In genomic region chrX:66255359-66255967, GRCh38 we compare ENCODE assay signal across 28 cellular contexts.
A peak's percentile ranks its signal among the peaks of the same experiment; 100 is the strongest.
DNase-seq lines count a peak whose midpoint lies in the region; ATAC-seq, FAIRE-seq and TF ChIP-seq lines count a peak whose summit lies in the region.
"Had no signal": no experiment of that assay in that cellular context is flagged by ENCODE, and none has a peak within 500 bp of the region (broad histone marks: within the 10 kb centered on the region; RNA-seq: fewer than 3 reads in every experiment).

No MANE protein-coding gene starts in this region.

- intact Hi-C loops in K562 (cut with micrococcal nuclease) (no loop called here), left colon (cut with DNase I, micrococcal nuclease) (no loop called here)

- H3K4me2 ChIP-seq in K562 (ENCODE audit: insufficient read depth, low read length): no peak overlapping the region
- H3K4me2 ChIP-seq: BLaER1 had no signal

- H3K27me3 Mint-ChIP-seq in progenitor cell of endocrine pancreas: no peaks in the 10 kb centered on the region

- 24% methylated on average over 1 of the region's 1 CpG for WGBS in K562 (ENCODE audit: insufficient coverage, low coverage, missing lambda C conversion rate)

- no peaks in the 10 kb centered on the region; a peak in 1 of 5 replicates for H3K4me1 ChIP-seq in K562 (replicated peaks in 1 of 2; ENCODE audit: control insufficient read depth in 2 of 2, insufficient read depth in 2 of 2, low read length in 2 of 2)
- H3K4me1 ChIP-seq: BE2C, BLaER1 had no signal

- no peak for TF ChIP-seq RAD21 in K562 (CRISPR knock-in tag; conservative IDR thresholded peaks at IDR 0.05 in 1 of 2, IDR thresholded peaks at IDR 0.05 in 1 of 2)

- no peak overlapping the region for H3K4me3 ChIP-seq in K562
- H3K4me3 ChIP-seq: BLaER1, GM12878 had no signal

- peaks cover 29% of the 10 kb centered on the region for H3K36me3 Mint-ChIP-seq in progenitor cell of endocrine pancreas (ENCODE audit: insufficient read depth)
- H3K36me3 Mint-ChIP-seq: CD14-positive monocyte; CD4-positive, alpha-beta memory T cell; CD4-positive, CD25-positive, alpha-beta regulatory T cell had no signal

- H3K4me3 Mint-ChIP-seq in progenitor cell of endocrine pancreas (ENCODE audit: low read depth): no peak overlapping the region
- H3K4me3 Mint-ChIP-seq: CD14-positive monocyte; CD4-positive, alpha-beta memory T cell; CD4-positive, CD25-positive, alpha-beta regulatory T cell; CD8-positive, alpha-beta memory T cell had no signal

- peaks cover 50% of the 10 kb centered on the region for H3K9me3 Mint-ChIP-seq in progenitor cell of endocrine pancreas (ENCODE audit: low read depth)

- H3K27ac ChIP-seq in K562 (ENCODE audit: extremely low read depth, low read depth, low read length): no peak overlapping the region
- H3K27ac ChIP-seq: BLaER1 had no signal

- POLR2A ChIA-PET in K562 (lab: Yijun Ruan, JAX): interaction anchor here (0.6 kb wide), 2 partner anchors 15 to 557 kb away, joined by 3 to 4 read pairs; no protein-coding TSS in a partner anchor

- no peaks in the 10 kb centered on the region for H3K9me3 ChIP-seq in K562 (replicated peaks; ENCODE audit: control insufficient read depth, insufficient read depth, low read depth, low read length)
- H3K9me3 ChIP-seq: BE2C, BLaER1 had no signal

- peak in 2 of 4 experiments; percentile 13 to 21 for DNase-seq in K562 (ENCODE audit: extremely low read depth in 1 of 4, low spot score in 3 of 4)
- no peak for DNase-seq in left colon
- no peak for DNase-seq in progenitor cell of endocrine pancreas (ENCODE audit: low spot score, unreplicated experiment)
- DNase-seq in effector CD4-positive, alpha-beta T cell: no peak
- DNase-seq: 8988T; ACHN; BE2C; C1 segment of cervical spinal cord; CD4-positive, alpha-beta memory T cell; CD4-positive, CD25-positive, alpha-beta regulatory T cell; CD8-positive, alpha-beta memory T cell; COR-L47; DMS 273 treated with DMSO at 0.1 percent for 48 hours; DMS153; DMS53; DMS79; DND-41; EL; GDM1 had no signal

- H3K27ac Mint-ChIP-seq in progenitor cell of endocrine pancreas: peak overlapping the region; percentile 64
- H3K27ac Mint-ChIP-seq: CD14-positive monocyte; CD4-positive, alpha-beta memory T cell; CD4-positive, CD25-positive, alpha-beta regulatory T cell; CD8-positive, alpha-beta memory T cell had no signal

- H4K20me1 ChIP-seq in K562 (replicated peaks; ENCODE audit: control insufficient read depth, insufficient read depth, low read length): no peaks in the 10 kb centered on the region
- H4K20me1 ChIP-seq: BLaER1 had no signal

- no peak for TF ChIP-seq POLR2A in K562 (conservative IDR thresholded peaks at IDR 0.05)

- FAIRE-seq in K562 (lab: Jason Lieb, UNC): no peak
- FAIRE-seq: A204.1, GM12878, GM12892, GM18507 had no signal

- no TSS peak for BruUV-seq in K562 (replicated peaks; lab: Mats Ljungman, UMichigan)

- ATAC-seq in K562 (peak; percentile 83), left colon (peak; percentile 44), HG03442 (IDR thresholded peaks at IDR 0.05; ENCODE audit: unreplicated experiment) (no peak), HG02852 (IDR thresholded peaks at IDR 0.05; ENCODE audit: unreplicated experiment) (no peak), HG03025 (IDR thresholded peaks at IDR 0.05; ENCODE audit: low FRiP score, unreplicated experiment) (no peak)
- ATAC-seq: GM12878 had no signal

- peaks cover 2% of the 10 kb centered on the region for H3K4me1 Mint-ChIP-seq in progenitor cell of endocrine pancreas (ENCODE audit: low read depth)
- H3K4me1 Mint-ChIP-seq: CD14-positive monocyte; CD4-positive, alpha-beta memory T cell; CD4-positive, CD25-positive, alpha-beta regulatory T cell; CD8-positive, alpha-beta memory T cell had no signal

- in situ Hi-C loops in K562 (cut with MboI): no loop called here

- TF ChIP-seq CTCF in K562 (IDR thresholded peaks at IDR 0.05 in 2 of 3, conservative IDR thresholded peaks at IDR 0.05 in 1 of 3; ENCODE audit: insufficient read depth in 2 of 3, low read depth in 1 of 3, low read length in 3 of 3) (no peak), progenitor cell of endocrine pancreas (IDR thresholded peaks at IDR 0.05; ENCODE audit: unreplicated experiment) (no peak)

- H3K9ac ChIP-seq in K562 (ENCODE audit: insufficient read depth in 1 of 2, low read depth in 2 of 2, low read length in 2 of 2): no peak overlapping the region
- H3K9ac ChIP-seq: BLaER1 had no signal

- no peaks in the 10 kb centered on the region for H3K9me1 ChIP-seq in K562 (ENCODE audit: control insufficient read depth, insufficient read depth, low read length)

- no peaks in the 10 kb centered on the region; the same call in 2 of the 3 replicates for H3K79me2 ChIP-seq in K562 (ENCODE audit: control insufficient read depth, insufficient read depth, low read length)

- H3K27me3 ChIP-seq in K562 (ENCODE audit: control insufficient read depth in 2 of 2, insufficient read depth in 2 of 2, low read length in 2 of 2): no peaks in the 10 kb centered on the region
- H3K27me3 ChIP-seq: BE2C had no signal

- peaks cover 55% of the 10 kb centered on the region for H3K36me3 ChIP-seq in K562 (ENCODE audit: control insufficient read depth, insufficient read depth, low read length)
- H3K36me3 ChIP-seq: BE2C, BLaER1 had no signal

- CTCF ChIA-PET in K562 (lab: Yijun Ruan, JAX; ENCODE audit: low intra/inter-chr PET ratio): no interaction called here

- TF ChIP-seq EP300 in K562 (IDR thresholded peaks at IDR 0.05; ENCODE audit: low read length): no peak

- no peak overlapping the region for H2AFZ ChIP-seq in K562 (ENCODE audit: low read depth, low read length)

TF ChIP-seq in K562, 482 proteins besides CTCF, POLR2A, EP300 and RAD21 (continues in another document):
- TF ChIP-seq ZFP30 (CRISPR knock-in tag; IDR thresholded peaks at IDR 0.05; ENCODE audit: borderline replicate concordance) (no peak), MEIS2 (IDR thresholded peaks at IDR 0.05; ENCODE audit: partially characterized antibody) (peak; percentile 22), ELF1 (tag; IDR thresholded peaks at IDR 0.05) (no peak), ESRRA (IDR thresholded peaks at IDR 0.05; ENCODE audit: borderline replicate concordance, low read depth) (peak; percentile 59), MCM7 (IDR thresholded peaks at IDR 0.05) (no peak), ZNF224 (CRISPR knock-in tag; IDR thresholded peaks at IDR 0.05) (no peak), NFE2 (IDR thresholded peaks at IDR 0.05; ENCODE audit: low read depth) (peak; percentile 85), TARDBP (IDR thresholded peaks at IDR 0.05) (no peak), SIN3B (IDR thresholded peaks at IDR 0.05; ENCODE audit: low read depth) (no peak), ZSCAN29 (IDR thresholded peaks at IDR 0.05) (no peak), ZEB2 (IDR thresholded peaks at IDR 0.05) (no peak), CTBP1 (IDR thresholded peaks at IDR 0.05; ENCODE audit: borderline replicate concordance) (peak; percentile 45), RBM25 (IDR thresholded peaks at IDR 0.05; ENCODE audit: low read depth, low read length, severe bottlenecking) (peak; percentile 78), ADNP (tag; IDR thresholded peaks at IDR 0.05) (peak; percentile 56; the same call in 1 of the 2 replicates), MAFF (IDR thresholded peaks at IDR 0.05; ENCODE audit: low read length) (peak; percentile 47; the same call in 1 of the 2 replicates), ERF (CRISPR knock-in tag; IDR thresholded peaks at IDR 0.05) (no peak), MAFG (tag; conservative IDR thresholded peaks at IDR 0.05) (0 out of 2 replicates have a peak, but pooled peaks have one; percentile 31), FOSL1 (tag; conservative IDR thresholded peaks at IDR 0.05) (0 out of 2 replicates have a peak, but pooled peaks have one; percentile 24)
- TF ChIP-seq, protein P1, sequence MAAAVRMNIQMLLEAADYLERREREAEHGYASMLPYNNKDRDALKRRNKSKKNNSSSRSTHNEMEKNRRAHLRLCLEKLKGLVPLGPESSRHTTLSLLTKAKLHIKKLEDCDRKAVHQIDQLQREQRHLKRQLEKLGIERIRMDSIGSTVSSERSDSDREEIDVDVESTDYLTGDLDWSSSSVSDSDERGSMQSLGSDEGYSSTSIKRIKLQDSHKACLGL (CRISPR knock-in tag; IDR thresholded peaks at IDR 0.05; ENCODE audit: borderline replicate concordance, poor library complexity, severe bottlenecking): no peak

Comparison
In these comparisons a context has a peak if more than half of its experiments do, and no peak if none do; other contexts are left out.
1. ATAC-seq: peak in K562 (single experiment) and left colon (single experiment); none in HG03442 (single experiment), HG02852 (single experiment) and HG03025 (single experiment).